ENCODE assay signal across 12 cellular contexts in genomic region chr3:150074697-150075416, GRCh38.
DNase-seq lines count a peak whose midpoint lies in the region; ATAC-seq lines count a peak whose summit lies in the region.
"Had no signal": no experiment of that assay in that cellular context is flagged by ENCODE, and none has a peak within 500 bp of the region (broad histone marks: within the 10 kb centered on the region; RNA-seq: fewer than 3 reads in every experiment).

No MANE protein-coding gene starts in this region.

- H3K9ac ChIP-seq in mesenchymal stem cell (ENCODE audit: low read length) = peak overlapping the region; percentile 60

- H2BK5ac ChIP-seq in mesenchymal stem cell (ENCODE audit: low read depth, low read length, poor library complexity, severe bottlenecking) = no peak overlapping the region

- no peak overlapping the region for H3K18ac ChIP-seq in mesenchymal stem cell (ENCODE audit: low read depth in 1 of 2, low read length in 2 of 2)

- H2BK15ac ChIP-seq in mesenchymal stem cell (ENCODE audit: low read depth, poor library complexity, severe bottlenecking) = no peak overlapping the region

- no peak overlapping the region for H2AFZ ChIP-seq in mesenchymal stem cell (ENCODE audit: low read depth, low read length)

- CTCF ChIA-PET in activated CD4-positive, alpha-beta T cell treated with anti-CD3 and anti-CD28 coated beads, Interleukin-2, amount 10 ng/mL, durations not matched to agents 7 days and 5 days (lab: Charles Lee) = no interaction called here

- no peaks in the 10 kb centered on the region for H3K79me1 ChIP-seq in mesenchymal stem cell (replicated peaks; ENCODE audit: low read length, poor library complexity, severe bottlenecking)

- no peak overlapping the region for H3K4me3 Mint-ChIP-seq in activated CD4-positive, alpha-beta T cell treated with anti-CD3 and anti-CD28 coated beads, Interleukin-2, amount 10 ng/mL, durations not matched to agents 7 days and 5 days
- H3K4me3 Mint-ChIP-seq: activated T-helper 1 cell treated with anti-CD3 and anti-CD28 coated beads, Interleukin-12 subunit alpha, Interleukin-12 subunit beta, Interleukin-2, Interleukin-4 antibody, amounts not matched to agents 30 ng/mL and 10 ng/mL and 1 ng/mL, durations not matched to agents 14 hours and 24 hours and 36 hours had no signal

- no peak overlapping the region for H4K91ac ChIP-seq in mesenchymal stem cell (ENCODE audit: low read length)

- no peak overlapping the region for H3K23ac ChIP-seq in mesenchymal stem cell (ENCODE audit: low read length in 2 of 2)

- DNase-seq in mesenchymal stem cell (no peak), DMS53 treated with DMSO at 0.1 percent for 48 hours (lab: John Stamatoyannopoulos, UW; ENCODE audit: unreplicated experiment) (no peak)
- no peak for DNase-seq in stimulated activated CD4-positive, alpha-beta T cell treated with anti-CD3 and anti-CD28 coated beads, Interleukin-2, amount 100 ng/mL, for 48 hours
- DNase-seq in activated CD4-positive, alpha-beta T cell treated with anti-CD3 and anti-CD28 coated beads, Interleukin-2, amount 10 ng/mL, durations not matched to agents 7 days and 5 days = no peak
- DNase-seq: caudate nucleus, COR-L47, small intestine had no signal

- H3K4me2 ChIP-seq in mesenchymal stem cell (ENCODE audit: low read length, poor library complexity, severe bottlenecking) = no peak overlapping the region

- no peaks in the 10 kb centered on the region for H3K36me3 ChIP-seq in mesenchymal stem cell (ENCODE audit: control insufficient read depth in 1 of 2, insufficient read depth in 2 of 2, low read depth in 1 of 2, low read length in 2 of 2)

- peak overlapping the region in 1 of 2 experiments; percentile 66 for H3K4me3 ChIP-seq in mesenchymal stem cell (ENCODE audit: insufficient read depth in 1 of 2, low read depth in 1 of 2, low read length in 2 of 2)

- no peak overlapping the region for H3K27ac Mint-ChIP-seq in activated CD4-positive, alpha-beta T cell treated with anti-CD3 and anti-CD28 coated beads, Interleukin-2, amount 10 ng/mL, durations not matched to agents 7 days and 5 days
- H3K27ac Mint-ChIP-seq: activated T-helper 1 cell treated with anti-CD3 and anti-CD28 coated beads, Interleukin-12 subunit alpha, Interleukin-12 subunit beta, Interleukin-2, Interleukin-4 antibody, amounts not matched to agents 30 ng/mL and 10 ng/mL and 1 ng/mL, durations not matched to agents 14 hours and 24 hours and 36 hours had no signal

- H3K14ac ChIP-seq in mesenchymal stem cell (ENCODE audit: low read length in 2 of 2) = no peak overlapping the region

- H3K27ac ChIP-seq in mesenchymal stem cell (ENCODE audit: low read length, poor library complexity, severe bottlenecking) = no peak overlapping the region

- no peak overlapping the region for H2AK5ac ChIP-seq in mesenchymal stem cell (ENCODE audit: low read length, severe bottlenecking)

- 76% methylated on average over 4 of the region's 7 CpGs for WGBS in mesenchymal stem cell

- no peaks in the 10 kb centered on the region for H3K4me1 Mint-ChIP-seq in activated CD4-positive, alpha-beta T cell treated with anti-CD3 and anti-CD28 coated beads, Interleukin-2, amount 10 ng/mL, durations not matched to agents 7 days and 5 days

- H2BK120ac ChIP-seq in mesenchymal stem cell (ENCODE audit: low read depth, low read length) = no peak overlapping the region

- H2BK12ac ChIP-seq in mesenchymal stem cell (ENCODE audit: low read length in 2 of 2) = no peak overlapping the region

- POLR2A ChIA-PET in activated CD4-positive, alpha-beta T cell treated with anti-CD3 and anti-CD28 coated beads, Interleukin-2, amount 10 ng/mL, durations not matched to agents 7 days and 5 days (lab: Charles Lee) = no interaction called here

- H3K27me3 ChIP-seq in mesenchymal stem cell (ENCODE audit: control insufficient read depth in 1 of 2, insufficient read depth in 1 of 2, low read length in 2 of 2) = no peaks in the 10 kb centered on the region

- no peak overlapping the region for H3K4ac ChIP-seq in mesenchymal stem cell (ENCODE audit: low read depth in 1 of 2, low read length in 2 of 2)

- H4K8ac ChIP-seq in mesenchymal stem cell (ENCODE audit: low read length) = no peak overlapping the region

- no peaks in the 10 kb centered on the region for H3K9me3 Mint-ChIP-seq in activated CD4-positive, alpha-beta T cell treated with anti-CD3 and anti-CD28 coated beads, Interleukin-2, amount 10 ng/mL, durations not matched to agents 7 days and 5 days

- H3K9me3 ChIP-seq in mesenchymal stem cell (ENCODE audit: control insufficient read depth, low read length) = peaks cover 15% of the 10 kb centered on the region

- H3K27me3 Mint-ChIP-seq in activated CD4-positive, alpha-beta T cell treated with anti-CD3 and anti-CD28 coated beads, Interleukin-2, amount 10 ng/mL, durations not matched to agents 7 days and 5 days = peaks cover 5% of the 10 kb centered on the region

- ATAC-seq in GM18517 (IDR thresholded peaks at IDR 0.05; ENCODE audit: unreplicated experiment) = peak; percentile 69
- ATAC-seq in GM21717 (IDR thresholded peaks at IDR 0.05; ENCODE audit: unreplicated experiment) = peak; percentile 49
- peak; percentile 66 for ATAC-seq in HG03432 (IDR thresholded peaks at IDR 0.05; ENCODE audit: unreplicated experiment)
- no peak for ATAC-seq in HG03571 (IDR thresholded peaks at IDR 0.05; ENCODE audit: unreplicated experiment)

- H3K4me1 ChIP-seq in mesenchymal stem cell (ENCODE audit: control insufficient read depth, insufficient read depth, low read depth, low read length) = peaks cover 17% of the 10 kb centered on the region

- H3K36me3 Mint-ChIP-seq in activated CD4-positive, alpha-beta T cell treated with anti-CD3 and anti-CD28 coated beads, Interleukin-2, amount 10 ng/mL, durations not matched to agents 7 days and 5 days (ENCODE audit: low read depth) = no peaks in the 10 kb centered on the region
